In the genomic region with DNA sequence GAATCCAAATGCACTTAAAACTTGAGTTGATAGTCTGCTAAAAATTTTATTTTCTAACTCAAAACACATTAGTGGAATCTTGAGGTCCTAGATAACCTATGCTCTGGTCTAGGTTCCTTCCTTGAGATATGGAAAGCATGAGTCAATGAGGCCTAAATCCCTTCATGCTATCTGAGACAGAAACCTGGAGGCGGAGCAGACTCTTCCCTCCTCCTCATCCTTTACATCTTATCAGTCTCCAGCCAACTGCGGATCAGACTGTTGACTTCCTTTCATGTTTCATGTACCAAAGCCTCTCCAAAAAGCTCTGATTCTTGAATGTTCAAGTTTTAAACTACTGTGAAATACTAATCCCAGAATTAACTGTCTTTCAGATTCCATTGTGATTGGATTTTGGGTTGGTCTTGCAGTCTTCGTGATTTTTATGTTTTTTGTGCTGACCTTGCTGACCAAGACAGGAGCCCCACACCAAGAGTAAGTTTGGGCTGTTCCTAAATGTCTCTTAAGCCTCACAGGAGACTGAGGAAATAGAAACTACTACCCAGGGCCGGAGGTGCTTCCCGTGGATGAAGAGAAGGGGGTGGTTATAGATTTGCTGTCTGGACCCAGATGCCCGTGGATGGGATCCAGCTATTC, we compare ENCODE assay signal across 1 cellular context.
TF ChIP-seq lines count a peak whose summit lies in the region.

No MANE protein-coding gene starts in this region.

TF ChIP-seq in K562, 482 proteins besides CTCF, POLR2A, EP300 and RAD21 (continued from another document and continues in another):
- TF ChIP-seq, protein P1, sequence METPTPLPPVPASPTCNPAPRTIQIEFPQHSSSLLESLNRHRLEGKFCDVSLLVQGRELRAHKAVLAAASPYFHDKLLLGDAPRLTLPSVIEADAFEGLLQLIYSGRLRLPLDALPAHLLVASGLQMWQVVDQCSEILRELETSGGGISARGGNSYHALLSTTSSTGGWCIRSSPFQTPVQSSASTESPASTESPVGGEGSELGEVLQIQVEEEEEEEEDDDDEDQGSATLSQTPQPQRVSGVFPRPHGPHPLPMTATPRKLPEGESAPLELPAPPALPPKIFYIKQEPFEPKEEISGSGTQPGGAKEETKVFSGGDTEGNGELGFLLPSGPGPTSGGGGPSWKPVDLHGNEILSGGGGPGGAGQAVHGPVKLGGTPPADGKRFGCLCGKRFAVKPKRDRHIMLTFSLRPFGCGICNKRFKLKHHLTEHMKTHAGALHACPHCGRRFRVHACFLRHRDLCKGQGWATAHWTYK (CRISPR knock-in tag; IDR thresholded peaks at IDR 0.05) = peak; percentile 63; the same call in 1 of the 2 replicates
- TF ChIP-seq TAF9B (IDR thresholded peaks at IDR 0.05; ENCODE audit: partially characterized antibody) (peak; percentile 25), ARNT (IDR thresholded peaks at IDR 0.05) (peak; percentile 88 to 91; a peak in 3 of 4 replicates), JUNB (CRISPR knock-in tag; conservative IDR thresholded peaks at IDR 0.05) (peak; percentile 74), MECOM (CRISPR knock-in tag; IDR thresholded peaks at IDR 0.05) (peak; percentile 88; the same call in 1 of the 2 replicates), MYC (IDR thresholded peaks at IDR 0.05; ENCODE audit: low read depth, low read length) (peak; percentile 57), MYC (CRISPR knock-in tag; IDR thresholded peaks at IDR 0.05; ENCODE audit: borderline replicate concordance, low read depth) (no peak), CTBP1 (IDR thresholded peaks at IDR 0.05; ENCODE audit: borderline replicate concordance) (peak; percentile 98), NCOA6 (IDR thresholded peaks at IDR 0.05) (no peak), SMAD1 (IDR thresholded peaks at IDR 0.05; ENCODE audit: low read depth, low read length, partially characterized antibody) (peak; percentile 32), TEAD1 (CRISPR knock-in tag; IDR thresholded peaks at IDR 0.05) (peak in 1 of 2 experiments; percentile 73; a peak in 1 of 4 replicates), FOS (IDR thresholded peaks at IDR 0.05; ENCODE audit: extremely low read depth, insufficient read length) (peak; percentile 63), HMGN3 (IDR thresholded peaks at IDR 0.05; ENCODE audit: borderline replicate concordance, extremely low read depth, insufficient read length, low read depth, low read length) (peak; percentile 85), POLR2B (IDR thresholded peaks at IDR 0.05; ENCODE audit: low read depth, partially characterized antibody) (no peak), NFRKB (IDR thresholded peaks at IDR 0.05; ENCODE audit: low read depth) (peak; percentile 15; the same call in 1 of the 2 replicates), SIRT6 (IDR thresholded peaks at IDR 0.05; ENCODE audit: low read depth, low read length) (no peak), ZNF561 (CRISPR knock-in tag; conservative IDR thresholded peaks at IDR 0.05) (no peak), ELF4 (CRISPR knock-in tag; IDR thresholded peaks at IDR 0.05) (peak; percentile 84; the same call in 1 of the 2 replicates), POLR2AphosphoS5 (IDR thresholded peaks at IDR 0.05; ENCODE audit: control insufficient read depth, insufficient read depth, low read depth, low read length) (peak; percentile 98), ADNP (tag; IDR thresholded peaks at IDR 0.05) (0 out of 2 replicates have a peak, but pooled peaks have one; percentile 39), TRIM28 (IDR thresholded peaks at IDR 0.05) (peak; percentile 46; the same call in 1 of the 2 replicates), NRF1 (conservative IDR thresholded peaks at IDR 0.05 in 1 of 2, IDR thresholded peaks at IDR 0.05 in 1 of 2) (peak in 1 of 2 experiments; percentile 28; a peak in 2 of 4 replicates), ZEB2 (IDR thresholded peaks at IDR 0.05) (peak; percentile 80), KLF13 (tag; IDR thresholded peaks at IDR 0.05; ENCODE audit: borderline replicate concordance, low read depth) (no peak), NR1H2 (CRISPR knock-in tag; IDR thresholded peaks at IDR 0.05) (no peak), MBD2 (IDR thresholded peaks at IDR 0.05; ENCODE audit: borderline replicate concordance, low read depth) (peak; percentile 78), STAT5B (CRISPR knock-in tag; IDR thresholded peaks at IDR 0.05) (no peak), KDM5B (IDR thresholded peaks at IDR 0.05; ENCODE audit: insufficient replicate concordance, low read depth, low read length) (peak; percentile 30), CXXC5 (CRISPR knock-in tag; IDR thresholded peaks at IDR 0.05) (peak; percentile 93), ZNF77 (CRISPR knock-in tag; IDR thresholded peaks at IDR 0.05) (no peak), LCOR (CRISPR knock-in tag; IDR thresholded peaks at IDR 0.05) (peak; percentile 96), ZNF431 (CRISPR knock-in tag; IDR thresholded peaks at IDR 0.05) (no peak), POLR2G (IDR thresholded peaks at IDR 0.05; ENCODE audit: low read depth, low read length) (no peak), ZNF644 (tag; IDR thresholded peaks at IDR 0.05; ENCODE audit: low read depth) (0 out of 2 replicates have a peak, but pooled peaks have one; percentile 72), FOXA3 (CRISPR knock-in tag; conservative IDR thresholded peaks at IDR 0.05 in 1 of 2, IDR thresholded peaks at IDR 0.05 in 1 of 2) (peak in 1 of 2 experiments; percentile 66; a peak in 2 of 4 replicates), MEIS2 (IDR thresholded peaks at IDR 0.05; ENCODE audit: partially characterized antibody) (peak; percentile 69), HLTF (IDR thresholded peaks at IDR 0.05) (0 out of 2 replicates have a peak, but pooled peaks have one; percentile 63), ZKSCAN8 (CRISPR knock-in tag; IDR thresholded peaks at IDR 0.05) (no peak), IFI16 (CRISPR knock-in tag; IDR thresholded peaks at IDR 0.05) (no peak), TOE1 (IDR thresholded peaks at IDR 0.05; ENCODE audit: borderline replicate concordance) (peak; percentile 44; the same call in 1 of the 2 replicates), TOE1 (CRISPR knock-in tag; IDR thresholded peaks at IDR 0.05; ENCODE audit: borderline replicate concordance, low read depth) (no peak), TCF3 (CRISPR knock-in tag; IDR thresholded peaks at IDR 0.05) (peak; percentile 97), RFX7 (CRISPR knock-in tag; IDR thresholded peaks at IDR 0.05) (no peak), TSC22D4 (tag; IDR thresholded peaks at IDR 0.05) (no peak), FOXJ2 (tag; IDR thresholded peaks at IDR 0.05) (no peak), MCM5 (IDR thresholded peaks at IDR 0.05; ENCODE audit: low read depth) (no peak), EHMT2 (IDR thresholded peaks at IDR 0.05) (peak; percentile 87), MTA1 (IDR thresholded peaks at IDR 0.05; ENCODE audit: borderline replicate concordance) (peak; percentile 30; the same call in 1 of the 2 replicates), ZNF57 (CRISPR knock-in tag; IDR thresholded peaks at IDR 0.05) (no peak), SOX6 (IDR thresholded peaks at IDR 0.05) (peak; percentile 91)
- TF ChIP-seq, protein P2, sequence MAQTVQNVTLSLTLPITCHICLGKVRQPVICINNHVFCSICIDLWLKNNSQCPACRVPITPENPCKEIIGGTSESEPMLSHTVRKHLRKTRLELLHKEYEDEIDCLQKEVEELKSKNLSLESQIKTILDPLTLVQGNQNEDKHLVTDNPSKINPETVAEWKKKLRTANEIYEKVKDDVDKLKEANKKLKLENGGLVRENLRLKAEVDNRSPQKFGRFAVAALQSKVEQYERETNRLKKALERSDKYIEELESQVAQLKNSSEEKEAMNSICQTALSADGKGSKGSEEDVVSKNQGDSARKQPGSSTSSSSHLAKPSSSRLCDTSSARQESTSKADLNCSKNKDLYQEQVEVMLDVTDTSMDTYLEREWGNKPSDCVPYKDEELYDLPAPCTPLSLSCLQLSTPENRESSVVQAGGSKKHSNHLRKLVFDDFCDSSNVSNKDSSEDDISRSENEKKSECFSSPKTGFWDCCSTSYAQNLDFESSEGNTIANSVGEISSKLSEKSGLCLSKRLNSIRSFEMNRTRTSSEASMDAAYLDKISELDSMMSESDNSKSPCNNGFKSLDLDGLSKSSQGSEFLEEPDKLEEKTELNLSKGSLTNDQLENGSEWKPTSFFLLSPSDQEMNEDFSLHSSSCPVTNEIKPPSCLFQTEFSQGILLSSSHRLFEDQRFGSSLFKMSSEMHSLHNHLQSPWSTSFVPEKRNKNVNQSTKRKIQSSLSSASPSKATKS (CRISPR knock-in tag; IDR thresholded peaks at IDR 0.05) = no peak
- TF ChIP-seq, protein P3, sequence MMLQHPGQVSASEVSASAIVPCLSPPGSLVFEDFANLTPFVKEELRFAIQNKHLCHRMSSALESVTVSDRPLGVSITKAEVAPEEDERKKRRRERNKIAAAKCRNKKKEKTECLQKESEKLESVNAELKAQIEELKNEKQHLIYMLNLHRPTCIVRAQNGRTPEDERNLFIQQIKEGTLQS (IDR thresholded peaks at IDR 0.05) = peak; percentile 89
- TF ChIP-seq, protein P3 (CRISPR knock-in tag; conservative IDR thresholded peaks at IDR 0.05) = no peak; the same call in 1 of the 2 replicates
- TF ChIP-seq, protein P4, sequence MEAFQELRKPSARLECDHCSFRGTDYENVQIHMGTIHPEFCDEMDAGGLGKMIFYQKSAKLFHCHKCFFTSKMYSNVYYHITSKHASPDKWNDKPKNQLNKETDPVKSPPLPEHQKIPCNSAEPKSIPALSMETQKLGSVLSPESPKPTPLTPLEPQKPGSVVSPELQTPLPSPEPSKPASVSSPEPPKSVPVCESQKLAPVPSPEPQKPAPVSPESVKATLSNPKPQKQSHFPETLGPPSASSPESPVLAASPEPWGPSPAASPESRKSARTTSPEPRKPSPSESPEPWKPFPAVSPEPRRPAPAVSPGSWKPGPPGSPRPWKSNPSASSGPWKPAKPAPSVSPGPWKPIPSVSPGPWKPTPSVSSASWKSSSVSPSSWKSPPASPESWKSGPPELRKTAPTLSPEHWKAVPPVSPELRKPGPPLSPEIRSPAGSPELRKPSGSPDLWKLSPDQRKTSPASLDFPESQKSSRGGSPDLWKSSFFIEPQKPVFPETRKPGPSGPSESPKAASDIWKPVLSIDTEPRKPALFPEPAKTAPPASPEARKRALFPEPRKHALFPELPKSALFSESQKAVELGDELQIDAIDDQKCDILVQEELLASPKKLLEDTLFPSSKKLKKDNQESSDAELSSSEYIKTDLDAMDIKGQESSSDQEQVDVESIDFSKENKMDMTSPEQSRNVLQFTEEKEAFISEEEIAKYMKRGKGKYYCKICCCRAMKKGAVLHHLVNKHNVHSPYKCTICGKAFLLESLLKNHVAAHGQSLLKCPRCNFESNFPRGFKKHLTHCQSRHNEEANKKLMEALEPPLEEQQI (IDR thresholded peaks at IDR 0.05) = peak; percentile 92
- TF ChIP-seq, protein P5, sequence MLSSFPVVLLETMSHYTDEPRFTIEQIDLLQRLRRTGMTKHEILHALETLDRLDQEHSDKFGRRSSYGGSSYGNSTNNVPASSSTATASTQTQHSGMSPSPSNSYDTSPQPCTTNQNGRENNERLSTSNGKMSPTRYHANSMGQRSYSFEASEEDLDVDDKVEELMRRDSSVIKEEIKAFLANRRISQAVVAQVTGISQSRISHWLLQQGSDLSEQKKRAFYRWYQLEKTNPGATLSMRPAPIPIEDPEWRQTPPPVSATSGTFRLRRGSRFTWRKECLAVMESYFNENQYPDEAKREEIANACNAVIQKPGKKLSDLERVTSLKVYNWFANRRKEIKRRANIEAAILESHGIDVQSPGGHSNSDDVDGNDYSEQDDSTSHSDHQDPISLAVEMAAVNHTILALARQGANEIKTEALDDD (IDR thresholded peaks at IDR 0.05) = peak; percentile 37; the same call in 1 of the 2 replicates
- TF ChIP-seq, protein P6, sequence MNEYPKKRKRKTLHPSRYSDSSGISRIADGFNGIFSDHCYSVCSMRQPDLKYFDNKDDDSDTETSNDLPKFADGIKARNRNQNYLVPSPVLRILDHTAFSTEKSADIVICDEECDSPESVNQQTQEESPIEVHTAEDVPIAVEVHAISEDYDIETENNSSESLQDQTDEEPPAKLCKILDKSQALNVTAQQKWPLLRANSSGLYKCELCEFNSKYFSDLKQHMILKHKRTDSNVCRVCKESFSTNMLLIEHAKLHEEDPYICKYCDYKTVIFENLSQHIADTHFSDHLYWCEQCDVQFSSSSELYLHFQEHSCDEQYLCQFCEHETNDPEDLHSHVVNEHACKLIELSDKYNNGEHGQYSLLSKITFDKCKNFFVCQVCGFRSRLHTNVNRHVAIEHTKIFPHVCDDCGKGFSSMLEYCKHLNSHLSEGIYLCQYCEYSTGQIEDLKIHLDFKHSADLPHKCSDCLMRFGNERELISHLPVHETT (CRISPR knock-in tag; conservative IDR thresholded peaks at IDR 0.05 in 1 of 2, IDR thresholded peaks at IDR 0.05 in 1 of 2) = peak in 1 of 2 experiments; percentile 76; a peak in 2 of 4 replicates
- TF ChIP-seq, protein P7, sequence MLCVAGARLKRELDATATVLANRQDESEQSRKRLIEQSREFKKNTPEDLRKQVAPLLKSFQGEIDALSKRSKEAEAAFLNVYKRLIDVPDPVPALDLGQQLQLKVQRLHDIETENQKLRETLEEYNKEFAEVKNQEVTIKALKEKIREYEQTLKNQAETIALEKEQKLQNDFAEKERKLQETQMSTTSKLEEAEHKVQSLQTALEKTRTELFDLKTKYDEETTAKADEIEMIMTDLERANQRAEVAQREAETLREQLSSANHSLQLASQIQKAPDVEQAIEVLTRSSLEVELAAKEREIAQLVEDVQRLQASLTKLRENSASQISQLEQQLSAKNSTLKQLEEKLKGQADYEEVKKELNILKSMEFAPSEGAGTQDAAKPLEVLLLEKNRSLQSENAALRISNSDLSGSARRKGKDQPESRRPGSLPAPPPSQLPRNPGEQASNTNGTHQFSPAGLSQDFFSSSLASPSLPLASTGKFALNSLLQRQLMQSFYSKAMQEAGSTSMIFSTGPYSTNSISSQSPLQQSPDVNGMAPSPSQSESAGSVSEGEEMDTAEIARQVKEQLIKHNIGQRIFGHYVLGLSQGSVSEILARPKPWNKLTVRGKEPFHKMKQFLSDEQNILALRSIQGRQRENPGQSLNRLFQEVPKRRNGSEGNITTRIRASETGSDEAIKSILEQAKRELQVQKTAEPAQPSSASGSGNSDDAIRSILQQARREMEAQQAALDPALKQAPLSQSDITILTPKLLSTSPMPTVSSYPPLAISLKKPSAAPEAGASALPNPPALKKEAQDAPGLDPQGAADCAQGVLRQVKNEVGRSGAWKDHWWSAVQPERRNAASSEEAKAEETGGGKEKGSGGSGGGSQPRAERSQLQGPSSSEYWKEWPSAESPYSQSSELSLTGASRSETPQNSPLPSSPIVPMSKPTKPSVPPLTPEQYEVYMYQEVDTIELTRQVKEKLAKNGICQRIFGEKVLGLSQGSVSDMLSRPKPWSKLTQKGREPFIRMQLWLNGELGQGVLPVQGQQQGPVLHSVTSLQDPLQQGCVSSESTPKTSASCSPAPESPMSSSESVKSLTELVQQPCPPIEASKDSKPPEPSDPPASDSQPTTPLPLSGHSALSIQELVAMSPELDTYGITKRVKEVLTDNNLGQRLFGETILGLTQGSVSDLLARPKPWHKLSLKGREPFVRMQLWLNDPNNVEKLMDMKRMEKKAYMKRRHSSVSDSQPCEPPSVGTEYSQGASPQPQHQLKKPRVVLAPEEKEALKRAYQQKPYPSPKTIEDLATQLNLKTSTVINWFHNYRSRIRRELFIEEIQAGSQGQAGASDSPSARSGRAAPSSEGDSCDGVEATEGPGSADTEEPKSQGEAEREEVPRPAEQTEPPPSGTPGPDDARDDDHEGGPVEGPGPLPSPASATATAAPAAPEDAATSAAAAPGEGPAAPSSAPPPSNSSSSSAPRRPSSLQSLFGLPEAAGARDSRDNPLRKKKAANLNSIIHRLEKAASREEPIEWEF (CRISPR knock-in tag; IDR thresholded peaks at IDR 0.05) = 0 out of 2 replicates have a peak, but pooled peaks have one; percentile 15
